1 cellular context compared by ENCODE assay signal in the genomic region with DNA sequence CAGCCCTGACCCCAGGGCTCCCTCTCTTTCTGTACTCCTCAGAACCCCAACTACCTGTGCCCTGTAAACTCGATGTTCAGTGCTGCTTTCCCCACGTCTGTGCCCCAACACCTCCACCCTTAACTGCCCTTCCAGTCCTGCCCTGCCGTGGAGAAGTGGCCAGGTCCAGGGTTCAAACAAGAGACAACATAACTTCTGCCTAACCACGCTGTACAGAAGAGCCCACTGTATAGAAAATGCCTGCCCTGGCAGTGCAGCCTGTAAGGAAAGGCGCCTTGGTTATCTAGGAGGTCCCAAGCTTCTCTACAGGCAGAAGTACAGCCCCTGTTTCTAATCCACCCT.
TF ChIP-seq lines count a peak whose summit lies in the region.

No MANE protein-coding gene starts in this region.

TF ChIP-seq in GM23338, 12 proteins besides CTCF, POLR2A, EP300 and RAD21 (continued from another document):
- TF ChIP-seq, protein P1, sequence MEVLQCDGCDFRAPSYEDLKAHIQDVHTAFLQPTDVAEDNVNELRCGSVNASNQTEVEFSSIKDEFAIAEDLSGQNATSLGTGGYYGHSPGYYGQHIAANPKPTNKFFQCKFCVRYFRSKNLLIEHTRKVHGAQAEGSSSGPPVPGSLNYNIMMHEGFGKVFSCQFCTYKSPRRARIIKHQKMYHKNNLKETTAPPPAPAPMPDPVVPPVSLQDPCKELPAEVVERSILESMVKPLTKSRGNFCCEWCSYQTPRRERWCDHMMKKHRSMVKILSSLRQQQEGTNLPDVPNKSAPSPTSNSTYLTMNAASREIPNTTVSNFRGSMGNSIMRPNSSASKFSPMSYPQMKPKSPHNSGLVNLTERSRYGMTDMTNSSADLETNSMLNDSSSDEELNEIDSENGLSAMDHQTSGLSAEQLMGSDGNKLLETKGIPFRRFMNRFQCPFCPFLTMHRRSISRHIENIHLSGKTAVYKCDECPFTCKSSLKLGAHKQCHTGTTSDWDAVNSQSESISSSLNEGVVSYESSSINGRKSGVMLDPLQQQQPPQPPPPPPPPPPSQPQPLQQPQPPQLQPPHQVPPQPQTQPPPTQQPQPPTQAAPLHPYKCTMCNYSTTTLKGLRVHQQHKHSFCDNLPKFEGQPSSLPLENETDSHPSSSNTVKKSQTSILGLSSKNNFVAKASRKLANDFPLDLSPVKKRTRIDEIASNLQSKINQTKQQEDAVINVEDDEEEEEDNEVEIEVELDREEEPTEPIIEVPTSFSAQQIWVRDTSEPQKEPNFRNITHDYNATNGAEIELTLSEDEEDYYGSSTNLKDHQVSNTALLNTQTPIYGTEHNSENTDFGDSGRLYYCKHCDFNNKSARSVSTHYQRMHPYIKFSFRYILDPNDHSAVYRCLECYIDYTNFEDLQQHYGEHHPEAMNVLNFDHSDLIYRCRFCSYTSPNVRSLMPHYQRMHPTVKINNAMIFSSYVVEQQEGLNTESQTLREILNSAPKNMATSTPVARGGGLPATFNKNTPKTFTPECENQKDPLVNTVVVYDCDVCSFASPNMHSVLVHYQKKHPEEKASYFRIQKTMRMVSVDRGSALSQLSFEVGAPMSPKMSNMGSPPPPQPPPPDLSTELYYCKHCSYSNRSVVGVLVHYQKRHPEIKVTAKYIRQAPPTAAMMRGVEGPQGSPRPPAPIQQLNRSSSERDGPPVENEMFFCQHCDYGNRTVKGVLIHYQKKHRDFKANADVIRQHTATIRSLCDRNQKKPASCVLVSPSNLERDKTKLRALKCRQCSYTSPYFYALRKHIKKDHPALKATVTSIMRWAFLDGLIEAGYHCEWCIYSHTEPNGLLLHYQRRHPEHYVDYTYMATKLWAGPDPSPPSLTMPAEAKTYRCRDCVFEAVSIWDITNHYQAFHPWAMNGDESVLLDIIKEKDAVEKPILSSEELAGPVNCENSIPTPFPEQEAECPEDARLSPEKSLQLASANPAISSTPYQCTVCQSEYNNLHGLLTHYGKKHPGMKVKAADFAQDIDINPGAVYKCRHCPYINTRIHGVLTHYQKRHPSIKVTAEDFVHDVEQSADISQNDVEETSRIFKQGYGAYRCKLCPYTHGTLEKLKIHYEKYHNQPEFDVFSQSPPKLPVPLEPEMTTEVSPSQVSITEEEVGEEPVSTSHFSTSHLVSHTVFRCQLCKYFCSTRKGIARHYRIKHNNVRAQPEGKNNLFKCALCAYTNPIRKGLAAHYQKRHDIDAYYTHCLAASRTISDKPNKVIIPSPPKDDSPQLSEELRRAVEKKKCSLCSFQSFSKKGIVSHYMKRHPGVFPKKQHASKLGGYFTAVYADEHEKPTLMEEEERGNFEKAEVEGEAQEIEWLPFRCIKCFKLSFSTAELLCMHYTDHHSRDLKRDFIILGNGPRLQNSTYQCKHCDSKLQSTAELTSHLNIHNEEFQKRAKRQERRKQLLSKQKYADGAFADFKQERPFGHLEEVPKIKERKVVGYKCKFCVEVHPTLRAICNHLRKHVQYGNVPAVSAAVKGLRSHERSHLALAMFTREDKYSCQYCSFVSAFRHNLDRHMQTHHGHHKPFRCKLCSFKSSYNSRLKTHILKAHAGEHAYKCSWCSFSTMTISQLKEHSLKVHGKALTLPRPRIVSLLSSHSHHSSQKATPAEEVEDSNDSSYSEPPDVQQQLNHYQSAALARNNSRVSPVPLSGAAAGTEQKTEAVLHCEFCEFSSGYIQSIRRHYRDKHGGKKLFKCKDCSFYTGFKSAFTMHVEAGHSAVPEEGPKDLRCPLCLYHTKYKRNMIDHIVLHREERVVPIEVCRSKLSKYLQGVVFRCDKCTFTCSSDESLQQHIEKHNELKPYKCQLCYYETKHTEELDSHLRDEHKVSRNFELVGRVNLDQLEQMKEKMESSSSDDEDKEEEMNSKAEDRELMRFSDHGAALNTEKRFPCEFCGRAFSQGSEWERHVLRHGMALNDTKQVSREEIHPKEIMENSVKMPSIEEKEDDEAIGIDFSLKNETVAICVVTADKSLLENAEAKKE (CRISPR knock-in tag; IDR thresholded peaks at IDR 0.05), result no peak
- TF ChIP-seq CREB1 (CRISPR knock-in tag; IDR thresholded peaks at IDR 0.05; ENCODE audit: low read depth), result no peak
- TF ChIP-seq NANOG (IDR thresholded peaks at IDR 0.05; ENCODE audit: borderline replicate concordance), result no peak
- no peak for TF ChIP-seq JUNB (IDR thresholded peaks at IDR 0.05; ENCODE audit: unreplicated experiment)
- TF ChIP-seq, protein P2, sequence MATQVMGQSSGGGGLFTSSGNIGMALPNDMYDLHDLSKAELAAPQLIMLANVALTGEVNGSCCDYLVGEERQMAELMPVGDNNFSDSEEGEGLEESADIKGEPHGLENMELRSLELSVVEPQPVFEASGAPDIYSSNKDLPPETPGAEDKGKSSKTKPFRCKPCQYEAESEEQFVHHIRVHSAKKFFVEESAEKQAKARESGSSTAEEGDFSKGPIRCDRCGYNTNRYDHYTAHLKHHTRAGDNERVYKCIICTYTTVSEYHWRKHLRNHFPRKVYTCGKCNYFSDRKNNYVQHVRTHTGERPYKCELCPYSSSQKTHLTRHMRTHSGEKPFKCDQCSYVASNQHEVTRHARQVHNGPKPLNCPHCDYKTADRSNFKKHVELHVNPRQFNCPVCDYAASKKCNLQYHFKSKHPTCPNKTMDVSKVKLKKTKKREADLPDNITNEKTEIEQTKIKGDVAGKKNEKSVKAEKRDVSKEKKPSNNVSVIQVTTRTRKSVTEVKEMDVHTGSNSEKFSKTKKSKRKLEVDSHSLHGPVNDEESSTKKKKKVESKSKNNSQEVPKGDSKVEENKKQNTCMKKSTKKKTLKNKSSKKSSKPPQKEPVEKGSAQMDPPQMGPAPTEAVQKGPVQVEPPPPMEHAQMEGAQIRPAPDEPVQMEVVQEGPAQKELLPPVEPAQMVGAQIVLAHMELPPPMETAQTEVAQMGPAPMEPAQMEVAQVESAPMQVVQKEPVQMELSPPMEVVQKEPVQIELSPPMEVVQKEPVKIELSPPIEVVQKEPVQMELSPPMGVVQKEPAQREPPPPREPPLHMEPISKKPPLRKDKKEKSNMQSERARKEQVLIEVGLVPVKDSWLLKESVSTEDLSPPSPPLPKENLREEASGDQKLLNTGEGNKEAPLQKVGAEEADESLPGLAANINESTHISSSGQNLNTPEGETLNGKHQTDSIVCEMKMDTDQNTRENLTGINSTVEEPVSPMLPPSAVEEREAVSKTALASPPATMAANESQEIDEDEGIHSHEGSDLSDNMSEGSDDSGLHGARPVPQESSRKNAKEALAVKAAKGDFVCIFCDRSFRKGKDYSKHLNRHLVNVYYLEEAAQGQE (IDR thresholded peaks at IDR 0.05; ENCODE audit: unreplicated experiment), result no peak
- TF ChIP-seq, protein P3, sequence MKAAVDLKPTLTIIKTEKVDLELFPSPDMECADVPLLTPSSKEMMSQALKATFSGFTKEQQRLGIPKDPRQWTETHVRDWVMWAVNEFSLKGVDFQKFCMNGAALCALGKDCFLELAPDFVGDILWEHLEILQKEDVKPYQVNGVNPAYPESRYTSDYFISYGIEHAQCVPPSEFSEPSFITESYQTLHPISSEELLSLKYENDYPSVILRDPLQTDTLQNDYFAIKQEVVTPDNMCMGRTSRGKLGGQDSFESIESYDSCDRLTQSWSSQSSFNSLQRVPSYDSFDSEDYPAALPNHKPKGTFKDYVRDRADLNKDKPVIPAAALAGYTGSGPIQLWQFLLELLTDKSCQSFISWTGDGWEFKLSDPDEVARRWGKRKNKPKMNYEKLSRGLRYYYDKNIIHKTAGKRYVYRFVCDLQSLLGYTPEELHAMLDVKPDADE (IDR thresholded peaks at IDR 0.05), result no peak
